In the genomic region with DNA sequence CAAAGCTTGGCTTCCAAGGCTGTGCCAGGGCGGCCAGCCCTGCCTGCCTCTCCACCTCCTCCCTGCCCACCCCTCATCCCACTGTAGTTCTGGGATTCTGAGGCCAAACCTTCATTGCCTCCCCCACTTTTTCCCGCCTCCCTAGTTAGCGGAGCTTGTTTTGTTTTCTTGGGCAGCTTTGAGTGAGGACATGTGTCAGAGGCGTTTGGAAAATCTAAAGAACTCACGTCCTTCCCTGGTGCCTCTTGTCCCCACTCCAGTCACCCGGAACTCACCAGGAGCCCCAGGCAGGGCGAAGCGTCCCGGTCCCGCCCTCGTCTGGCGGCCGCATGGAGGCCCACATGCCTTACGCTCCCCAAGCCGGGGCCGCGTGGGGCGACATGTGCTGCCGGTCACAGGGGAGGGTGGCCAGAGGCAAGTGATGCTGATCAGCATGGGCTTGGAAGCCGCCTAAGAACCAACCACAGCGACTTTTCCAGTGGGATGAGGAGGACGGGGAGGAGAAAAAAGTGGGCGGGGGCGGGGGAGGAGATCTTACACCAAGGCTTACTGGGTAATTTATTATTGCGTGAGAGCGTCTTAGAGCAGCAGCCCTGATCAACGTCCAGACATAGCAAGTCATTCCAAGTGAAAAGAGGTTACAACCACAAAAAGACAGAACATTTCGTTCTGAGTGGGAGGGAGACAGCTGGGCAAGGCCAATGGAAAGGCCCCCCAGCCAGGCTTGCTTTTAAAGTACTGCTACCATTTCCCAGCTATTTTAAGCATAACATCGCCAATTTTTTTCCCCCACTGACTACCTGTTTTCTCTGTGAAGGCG, we compare ENCODE assay signal across 1 cellular context.
A peak's percentile ranks its signal among the peaks of the same experiment; 100 is the strongest.
TF ChIP-seq lines count a peak whose summit lies in the region.

No MANE protein-coding gene starts in this region.

TF ChIP-seq in K562, 482 proteins besides CTCF, POLR2A, EP300 and RAD21 (continued from another document and continues in another):
- TF ChIP-seq, protein P1, sequence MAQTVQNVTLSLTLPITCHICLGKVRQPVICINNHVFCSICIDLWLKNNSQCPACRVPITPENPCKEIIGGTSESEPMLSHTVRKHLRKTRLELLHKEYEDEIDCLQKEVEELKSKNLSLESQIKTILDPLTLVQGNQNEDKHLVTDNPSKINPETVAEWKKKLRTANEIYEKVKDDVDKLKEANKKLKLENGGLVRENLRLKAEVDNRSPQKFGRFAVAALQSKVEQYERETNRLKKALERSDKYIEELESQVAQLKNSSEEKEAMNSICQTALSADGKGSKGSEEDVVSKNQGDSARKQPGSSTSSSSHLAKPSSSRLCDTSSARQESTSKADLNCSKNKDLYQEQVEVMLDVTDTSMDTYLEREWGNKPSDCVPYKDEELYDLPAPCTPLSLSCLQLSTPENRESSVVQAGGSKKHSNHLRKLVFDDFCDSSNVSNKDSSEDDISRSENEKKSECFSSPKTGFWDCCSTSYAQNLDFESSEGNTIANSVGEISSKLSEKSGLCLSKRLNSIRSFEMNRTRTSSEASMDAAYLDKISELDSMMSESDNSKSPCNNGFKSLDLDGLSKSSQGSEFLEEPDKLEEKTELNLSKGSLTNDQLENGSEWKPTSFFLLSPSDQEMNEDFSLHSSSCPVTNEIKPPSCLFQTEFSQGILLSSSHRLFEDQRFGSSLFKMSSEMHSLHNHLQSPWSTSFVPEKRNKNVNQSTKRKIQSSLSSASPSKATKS (CRISPR knock-in tag; IDR thresholded peaks at IDR 0.05): no peak
- TF ChIP-seq, protein P2, sequence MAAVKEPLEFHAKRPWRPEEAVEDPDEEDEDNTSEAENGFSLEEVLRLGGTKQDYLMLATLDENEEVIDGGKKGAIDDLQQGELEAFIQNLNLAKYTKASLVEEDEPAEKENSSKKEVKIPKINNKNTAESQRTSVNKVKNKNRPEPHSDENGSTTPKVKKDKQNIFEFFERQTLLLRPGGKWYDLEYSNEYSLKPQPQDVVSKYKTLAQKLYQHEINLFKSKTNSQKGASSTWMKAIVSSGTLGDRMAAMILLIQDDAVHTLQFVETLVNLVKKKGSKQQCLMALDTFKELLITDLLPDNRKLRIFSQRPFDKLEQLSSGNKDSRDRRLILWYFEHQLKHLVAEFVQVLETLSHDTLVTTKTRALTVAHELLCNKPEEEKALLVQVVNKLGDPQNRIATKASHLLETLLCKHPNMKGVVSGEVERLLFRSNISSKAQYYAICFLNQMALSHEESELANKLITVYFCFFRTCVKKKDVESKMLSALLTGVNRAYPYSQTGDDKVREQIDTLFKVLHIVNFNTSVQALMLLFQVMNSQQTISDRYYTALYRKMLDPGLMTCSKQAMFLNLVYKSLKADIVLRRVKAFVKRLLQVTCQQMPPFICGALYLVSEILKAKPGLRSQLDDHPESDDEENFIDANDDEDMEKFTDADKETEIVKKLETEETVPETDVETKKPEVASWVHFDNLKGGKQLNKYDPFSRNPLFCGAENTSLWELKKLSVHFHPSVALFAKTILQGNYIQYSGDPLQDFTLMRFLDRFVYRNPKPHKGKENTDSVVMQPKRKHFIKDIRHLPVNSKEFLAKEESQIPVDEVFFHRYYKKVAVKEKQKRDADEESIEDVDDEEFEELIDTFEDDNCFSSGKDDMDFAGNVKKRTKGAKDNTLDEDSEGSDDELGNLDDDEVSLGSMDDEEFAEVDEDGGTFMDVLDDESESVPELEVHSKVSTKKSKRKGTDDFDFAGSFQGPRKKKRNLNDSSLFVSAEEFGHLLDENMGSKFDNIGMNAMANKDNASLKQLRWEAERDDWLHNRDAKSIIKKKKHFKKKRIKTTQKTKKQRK (IDR thresholded peaks at IDR 0.05; ENCODE audit: borderline replicate concordance, low read depth, low read length): no peak
- TF ChIP-seq, protein P3, sequence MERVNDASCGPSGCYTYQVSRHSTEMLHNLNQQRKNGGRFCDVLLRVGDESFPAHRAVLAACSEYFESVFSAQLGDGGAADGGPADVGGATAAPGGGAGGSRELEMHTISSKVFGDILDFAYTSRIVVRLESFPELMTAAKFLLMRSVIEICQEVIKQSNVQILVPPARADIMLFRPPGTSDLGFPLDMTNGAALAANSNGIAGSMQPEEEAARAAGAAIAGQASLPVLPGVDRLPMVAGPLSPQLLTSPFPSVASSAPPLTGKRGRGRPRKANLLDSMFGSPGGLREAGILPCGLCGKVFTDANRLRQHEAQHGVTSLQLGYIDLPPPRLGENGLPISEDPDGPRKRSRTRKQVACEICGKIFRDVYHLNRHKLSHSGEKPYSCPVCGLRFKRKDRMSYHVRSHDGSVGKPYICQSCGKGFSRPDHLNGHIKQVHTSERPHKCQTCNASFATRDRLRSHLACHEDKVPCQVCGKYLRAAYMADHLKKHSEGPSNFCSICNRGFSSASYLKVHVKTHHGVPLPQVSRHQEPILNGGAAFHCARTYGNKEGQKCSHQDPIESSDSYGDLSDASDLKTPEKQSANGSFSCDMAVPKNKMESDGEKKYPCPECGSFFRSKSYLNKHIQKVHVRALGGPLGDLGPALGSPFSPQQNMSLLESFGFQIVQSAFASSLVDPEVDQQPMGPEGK (CRISPR knock-in tag; IDR thresholded peaks at IDR 0.05; ENCODE audit: borderline replicate concordance): no peak
- TF ChIP-seq NFIC (IDR thresholded peaks at IDR 0.05) (no peak), ZNF77 (CRISPR knock-in tag; IDR thresholded peaks at IDR 0.05) (no peak), SUPT5H (IDR thresholded peaks at IDR 0.05) (peak; percentile 62), HIVEP1 (CRISPR knock-in tag; IDR thresholded peaks at IDR 0.05) (no peak), POLR2B (IDR thresholded peaks at IDR 0.05; ENCODE audit: low read depth, partially characterized antibody) (peak; percentile 59), SRF (CRISPR knock-in tag; IDR thresholded peaks at IDR 0.05) (no peak), ZNF644 (tag; IDR thresholded peaks at IDR 0.05; ENCODE audit: low read depth) (no peak), SIRT6 (IDR thresholded peaks at IDR 0.05; ENCODE audit: low read depth, low read length) (no peak), ZNF695 (CRISPR knock-in tag; IDR thresholded peaks at IDR 0.05) (no peak), MAFK (IDR thresholded peaks at IDR 0.05; ENCODE audit: low read length) (no peak), KLF13 (tag; IDR thresholded peaks at IDR 0.05; ENCODE audit: borderline replicate concordance, low read depth) (peak; percentile 81; the same call in 1 of the 2 replicates), STAG1 (CRISPR knock-in tag; IDR thresholded peaks at IDR 0.05; ENCODE audit: borderline replicate concordance) (no peak), GTF2E2 (tag; IDR thresholded peaks at IDR 0.05) (no peak), EHMT2 (IDR thresholded peaks at IDR 0.05) (no peak), ZNF436 (CRISPR knock-in tag; IDR thresholded peaks at IDR 0.05) (no peak), MBD2 (IDR thresholded peaks at IDR 0.05; ENCODE audit: borderline replicate concordance, low read depth) (no peak), MXI1 (IDR thresholded peaks at IDR 0.05; ENCODE audit: low read depth, low read length) (peak; percentile 40; the same call in 1 of the 2 replicates), ZNF707 (CRISPR knock-in tag; conservative IDR thresholded peaks at IDR 0.05) (no peak), SIN3B (IDR thresholded peaks at IDR 0.05; ENCODE audit: low read depth) (no peak), PHB2 (IDR thresholded peaks at IDR 0.05; ENCODE audit: low read depth) (no peak), SREBF1 (IDR thresholded peaks at IDR 0.05; ENCODE audit: borderline replicate concordance, low read depth, low read length) (no peak), RBM39 (optimal IDR thresholded peaks at IDR 0.05; ENCODE audit: low read depth, low read length) (no peak), KDM4B (IDR thresholded peaks at IDR 0.05; ENCODE audit: borderline replicate concordance in 2 of 2, low read depth in 1 of 2) (no peak), SMAD1 (IDR thresholded peaks at IDR 0.05; ENCODE audit: low read depth, low read length, partially characterized antibody) (no peak), THRAP3 (IDR thresholded peaks at IDR 0.05; ENCODE audit: borderline replicate concordance) (no peak), KLF1 (tag; IDR thresholded peaks at IDR 0.05) (no peak), ASH1L (IDR thresholded peaks at IDR 0.05; ENCODE audit: borderline replicate concordance, low read depth, partially characterized antibody) (no peak), DMBX1 (CRISPR knock-in tag; IDR thresholded peaks at IDR 0.05; ENCODE audit: borderline replicate concordance) (no peak), HMG20B (CRISPR knock-in tag; IDR thresholded peaks at IDR 0.05) (no peak), ZNF174 (CRISPR knock-in tag; IDR thresholded peaks at IDR 0.05) (no peak), TRIM28 (IDR thresholded peaks at IDR 0.05) (no peak), NR4A1 (CRISPR knock-in tag; IDR thresholded peaks at IDR 0.05) (no peak), NR4A1 (tag; IDR thresholded peaks at IDR 0.05) (no peak)
- TF ChIP-seq, protein P4, sequence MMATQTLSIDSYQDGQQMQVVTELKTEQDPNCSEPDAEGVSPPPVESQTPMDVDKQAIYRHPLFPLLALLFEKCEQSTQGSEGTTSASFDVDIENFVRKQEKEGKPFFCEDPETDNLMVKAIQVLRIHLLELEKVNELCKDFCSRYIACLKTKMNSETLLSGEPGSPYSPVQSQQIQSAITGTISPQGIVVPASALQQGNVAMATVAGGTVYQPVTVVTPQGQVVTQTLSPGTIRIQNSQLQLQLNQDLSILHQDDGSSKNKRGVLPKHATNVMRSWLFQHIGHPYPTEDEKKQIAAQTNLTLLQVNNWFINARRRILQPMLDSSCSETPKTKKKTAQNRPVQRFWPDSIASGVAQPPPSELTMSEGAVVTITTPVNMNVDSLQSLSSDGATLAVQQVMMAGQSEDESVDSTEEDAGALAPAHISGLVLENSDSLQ (IDR thresholded peaks at IDR 0.05): peak; percentile 36; the same call in 1 of the 2 replicates
- TF ChIP-seq, protein P5, sequence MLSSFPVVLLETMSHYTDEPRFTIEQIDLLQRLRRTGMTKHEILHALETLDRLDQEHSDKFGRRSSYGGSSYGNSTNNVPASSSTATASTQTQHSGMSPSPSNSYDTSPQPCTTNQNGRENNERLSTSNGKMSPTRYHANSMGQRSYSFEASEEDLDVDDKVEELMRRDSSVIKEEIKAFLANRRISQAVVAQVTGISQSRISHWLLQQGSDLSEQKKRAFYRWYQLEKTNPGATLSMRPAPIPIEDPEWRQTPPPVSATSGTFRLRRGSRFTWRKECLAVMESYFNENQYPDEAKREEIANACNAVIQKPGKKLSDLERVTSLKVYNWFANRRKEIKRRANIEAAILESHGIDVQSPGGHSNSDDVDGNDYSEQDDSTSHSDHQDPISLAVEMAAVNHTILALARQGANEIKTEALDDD (IDR thresholded peaks at IDR 0.05): no peak
- TF ChIP-seq, protein P6, sequence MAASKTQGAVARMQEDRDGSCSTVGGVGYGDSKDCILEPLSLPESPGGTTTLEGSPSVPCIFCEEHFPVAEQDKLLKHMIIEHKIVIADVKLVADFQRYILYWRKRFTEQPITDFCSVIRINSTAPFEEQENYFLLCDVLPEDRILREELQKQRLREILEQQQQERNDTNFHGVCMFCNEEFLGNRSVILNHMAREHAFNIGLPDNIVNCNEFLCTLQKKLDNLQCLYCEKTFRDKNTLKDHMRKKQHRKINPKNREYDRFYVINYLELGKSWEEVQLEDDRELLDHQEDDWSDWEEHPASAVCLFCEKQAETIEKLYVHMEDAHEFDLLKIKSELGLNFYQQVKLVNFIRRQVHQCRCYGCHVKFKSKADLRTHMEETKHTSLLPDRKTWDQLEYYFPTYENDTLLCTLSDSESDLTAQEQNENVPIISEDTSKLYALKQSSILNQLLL (CRISPR knock-in tag; IDR thresholded peaks at IDR 0.05; ENCODE audit: borderline replicate concordance): no peak
- TF ChIP-seq, protein P7, sequence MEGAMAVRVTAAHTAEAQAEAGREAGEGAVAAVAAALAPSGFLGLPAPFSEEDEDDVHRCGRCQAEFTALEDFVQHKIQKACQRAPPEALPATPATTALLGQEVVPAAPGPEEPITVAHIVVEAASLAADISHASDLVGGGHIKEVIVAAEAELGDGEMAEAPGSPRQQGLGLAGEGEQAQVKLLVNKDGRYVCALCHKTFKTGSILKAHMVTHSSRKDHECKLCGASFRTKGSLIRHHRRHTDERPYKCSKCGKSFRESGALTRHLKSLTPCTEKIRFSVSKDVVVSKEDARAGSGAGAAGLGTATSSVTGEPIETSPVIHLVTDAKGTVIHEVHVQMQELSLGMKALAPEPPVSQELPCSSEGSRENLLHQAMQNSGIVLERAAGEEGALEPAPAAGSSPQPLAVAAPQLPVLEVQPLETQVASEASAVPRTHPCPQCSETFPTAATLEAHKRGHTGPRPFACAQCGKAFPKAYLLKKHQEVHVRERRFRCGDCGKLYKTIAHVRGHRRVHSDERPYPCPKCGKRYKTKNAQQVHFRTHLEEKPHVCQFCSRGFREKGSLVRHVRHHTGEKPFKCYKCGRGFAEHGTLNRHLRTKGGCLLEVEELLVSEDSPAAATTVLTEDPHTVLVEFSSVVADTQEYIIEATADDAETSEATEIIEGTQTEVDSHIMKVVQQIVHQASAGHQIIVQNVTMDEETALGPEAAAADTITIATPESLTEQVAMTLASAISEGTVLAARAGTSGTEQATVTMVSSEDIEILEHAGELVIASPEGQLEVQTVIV (CRISPR knock-in tag; IDR thresholded peaks at IDR 0.05; ENCODE audit: borderline replicate concordance): no peak
- TF ChIP-seq, protein P8, sequence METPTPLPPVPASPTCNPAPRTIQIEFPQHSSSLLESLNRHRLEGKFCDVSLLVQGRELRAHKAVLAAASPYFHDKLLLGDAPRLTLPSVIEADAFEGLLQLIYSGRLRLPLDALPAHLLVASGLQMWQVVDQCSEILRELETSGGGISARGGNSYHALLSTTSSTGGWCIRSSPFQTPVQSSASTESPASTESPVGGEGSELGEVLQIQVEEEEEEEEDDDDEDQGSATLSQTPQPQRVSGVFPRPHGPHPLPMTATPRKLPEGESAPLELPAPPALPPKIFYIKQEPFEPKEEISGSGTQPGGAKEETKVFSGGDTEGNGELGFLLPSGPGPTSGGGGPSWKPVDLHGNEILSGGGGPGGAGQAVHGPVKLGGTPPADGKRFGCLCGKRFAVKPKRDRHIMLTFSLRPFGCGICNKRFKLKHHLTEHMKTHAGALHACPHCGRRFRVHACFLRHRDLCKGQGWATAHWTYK (CRISPR knock-in tag; IDR thresholded peaks at IDR 0.05): no peak
- TF ChIP-seq, protein P9, sequence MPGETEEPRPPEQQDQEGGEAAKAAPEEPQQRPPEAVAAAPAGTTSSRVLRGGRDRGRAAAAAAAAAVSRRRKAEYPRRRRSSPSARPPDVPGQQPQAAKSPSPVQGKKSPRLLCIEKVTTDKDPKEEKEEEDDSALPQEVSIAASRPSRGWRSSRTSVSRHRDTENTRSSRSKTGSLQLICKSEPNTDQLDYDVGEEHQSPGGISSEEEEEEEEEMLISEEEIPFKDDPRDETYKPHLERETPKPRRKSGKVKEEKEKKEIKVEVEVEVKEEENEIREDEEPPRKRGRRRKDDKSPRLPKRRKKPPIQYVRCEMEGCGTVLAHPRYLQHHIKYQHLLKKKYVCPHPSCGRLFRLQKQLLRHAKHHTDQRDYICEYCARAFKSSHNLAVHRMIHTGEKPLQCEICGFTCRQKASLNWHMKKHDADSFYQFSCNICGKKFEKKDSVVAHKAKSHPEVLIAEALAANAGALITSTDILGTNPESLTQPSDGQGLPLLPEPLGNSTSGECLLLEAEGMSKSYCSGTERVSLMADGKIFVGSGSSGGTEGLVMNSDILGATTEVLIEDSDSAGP (CRISPR knock-in tag; IDR thresholded peaks at IDR 0.05): no peak
- TF ChIP-seq, protein P10, sequence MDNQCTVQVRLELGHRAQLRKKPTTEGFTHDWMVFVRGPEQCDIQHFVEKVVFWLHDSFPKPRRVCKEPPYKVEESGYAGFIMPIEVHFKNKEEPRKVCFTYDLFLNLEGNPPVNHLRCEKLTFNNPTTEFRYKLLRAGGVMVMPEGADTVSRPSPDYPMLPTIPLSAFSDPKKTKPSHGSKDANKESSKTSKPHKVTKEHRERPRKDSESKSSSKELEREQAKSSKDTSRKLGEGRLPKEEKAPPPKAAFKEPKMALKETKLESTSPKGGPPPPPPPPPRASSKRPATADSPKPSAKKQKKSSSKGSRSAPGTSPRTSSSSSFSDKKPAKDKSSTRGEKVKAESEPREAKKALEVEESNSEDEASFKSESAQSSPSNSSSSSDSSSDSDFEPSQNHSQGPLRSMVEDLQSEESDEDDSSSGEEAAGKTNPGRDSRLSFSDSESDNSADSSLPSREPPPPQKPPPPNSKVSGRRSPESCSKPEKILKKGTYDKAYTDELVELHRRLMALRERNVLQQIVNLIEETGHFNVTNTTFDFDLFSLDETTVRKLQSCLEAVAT (IDR thresholded peaks at IDR 0.05): no peak
